ENCODE assay signal across 19 cellular contexts in genomic region chr18:58813090-58813489, GRCh38.
"Had no signal": no experiment of that assay in that cellular context is flagged by ENCODE, and none has a peak within 500 bp of the region (broad histone marks: within the 10 kb centered on the region; RNA-seq: fewer than 3 reads in every experiment).

No MANE protein-coding gene starts in this region.

- H3K27ac ChIP-seq: skin epidermis, testis, upper lobe of right lung had no signal

- ATAC-seq: activated CD8-positive, alpha-beta T cell treated with anti-CD3 and anti-CD28 coated beads for 36 hours; effector memory CD8-positive, alpha-beta T cell; upper lobe of right lung had no signal

- DNase-seq: activated CD4-positive, alpha-beta T cell treated with anti-CD3 and anti-CD28 coated beads, Interleukin-2, amount 10 ng/mL, durations not matched to agents 24 days and 14 days; activated CD8-positive, alpha-beta T cell treated with anti-CD3 and anti-CD28 coated beads for 36 hours; activated naive CD4-positive, alpha-beta T cell treated with anti-CD3 and anti-CD28 coated beads for 36 hours; activated T-cell treated with anti-CD3 and anti-CD28 coated beads, Interleukin-2, amount 50 U/mL, for 1 hour; dermis blood vessel endothelial cell; effector memory CD8-positive, alpha-beta T cell; glutamatergic neuron; nephron progenitor cell; right cardiac atrium; stimulated activated CD4-positive, alpha-beta T cell treated with anti-CD3 and anti-CD28 coated beads, Interleukin-15, amount 100 ng/mL, for 24 hours; stimulated activated CD4-positive, alpha-beta T cell treated with anti-CD3 and anti-CD28 coated beads, Interleukin-2, amount 100 ng/mL, for 48 hours; T1000; testis; upper lobe of right lung had no signal

- H3K36me3 ChIP-seq: upper lobe of right lung had no signal

- H3K4me1 ChIP-seq: testis, upper lobe of right lung had no signal

- H3K4me3 ChIP-seq: lung, skin epidermis, testis, upper lobe of right lung had no signal

- H3K9me3 Mint-ChIP-seq: activated T-helper 2 cell treated with anti-CD3 and anti-CD28 coated beads, Interferon-gamma antibody, Interleukin-2, Interleukin-4, amounts not matched to agents 10 μg/mL and 5 μg/mL and 100 μg/mL, durations not matched to agents 14 hours and 24 hours and 36 hours; effector memory CD8-positive, alpha-beta T cell; nephron progenitor cell; stimulated activated naive CD8-positive, alpha-beta T cell treated with anti-CD3 and anti-CD28 coated beads, Interleukin-15, Interleukin-2, amounts not matched to agents 100 ng/mL and 50 ng/mL, for 24 hours had no signal

- H3K4me3 Mint-ChIP-seq: activated CD4-positive, alpha-beta T cell treated with anti-CD3 and anti-CD28 coated beads, Interleukin-2, amount 10 ng/mL, durations not matched to agents 24 days and 14 days; activated CD8-positive, alpha-beta T cell treated with anti-CD3 and anti-CD28 coated beads for 36 hours; activated naive CD4-positive, alpha-beta T cell treated with anti-CD3 and anti-CD28 coated beads for 36 hours; effector memory CD8-positive, alpha-beta T cell; nephron progenitor cell; stimulated activated naive CD8-positive, alpha-beta T cell treated with anti-CD3 and anti-CD28 coated beads, Interleukin-15, Interleukin-2, amounts not matched to agents 100 ng/mL and 50 ng/mL, for 24 hours had no signal

- H3K27ac Mint-ChIP-seq: activated CD4-positive, alpha-beta T cell treated with anti-CD3 and anti-CD28 coated beads, Interleukin-2, amount 10 ng/mL, durations not matched to agents 24 days and 14 days; activated CD8-positive, alpha-beta T cell treated with anti-CD3 and anti-CD28 coated beads for 36 hours; activated naive CD4-positive, alpha-beta T cell treated with anti-CD3 and anti-CD28 coated beads for 36 hours; activated T-helper 2 cell treated with anti-CD3 and anti-CD28 coated beads, Interferon-gamma antibody, Interleukin-2, Interleukin-4, amounts not matched to agents 10 μg/mL and 5 μg/mL and 100 μg/mL, durations not matched to agents 14 hours and 24 hours and 36 hours; effector memory CD8-positive, alpha-beta T cell; nephron progenitor cell; progenitor cell of endocrine pancreas; stimulated activated naive CD8-positive, alpha-beta T cell treated with anti-CD3 and anti-CD28 coated beads, Interleukin-15, Interleukin-2, amounts not matched to agents 100 ng/mL and 50 ng/mL, for 24 hours had no signal

- H3K27me3 ChIP-seq: testis, upper lobe of right lung had no signal

- H3K27me3 Mint-ChIP-seq: progenitor cell of endocrine pancreas had no signal

- H3K4me1 Mint-ChIP-seq: activated CD4-positive, alpha-beta T cell treated with anti-CD3 and anti-CD28 coated beads, Interleukin-2, amount 10 ng/mL, durations not matched to agents 24 days and 14 days; nephron progenitor cell had no signal

- H3K9me3 ChIP-seq: testis, upper lobe of right lung had no signal
